Comparison of ENCODE assay signal across 1 cellular context in the genomic region with DNA sequence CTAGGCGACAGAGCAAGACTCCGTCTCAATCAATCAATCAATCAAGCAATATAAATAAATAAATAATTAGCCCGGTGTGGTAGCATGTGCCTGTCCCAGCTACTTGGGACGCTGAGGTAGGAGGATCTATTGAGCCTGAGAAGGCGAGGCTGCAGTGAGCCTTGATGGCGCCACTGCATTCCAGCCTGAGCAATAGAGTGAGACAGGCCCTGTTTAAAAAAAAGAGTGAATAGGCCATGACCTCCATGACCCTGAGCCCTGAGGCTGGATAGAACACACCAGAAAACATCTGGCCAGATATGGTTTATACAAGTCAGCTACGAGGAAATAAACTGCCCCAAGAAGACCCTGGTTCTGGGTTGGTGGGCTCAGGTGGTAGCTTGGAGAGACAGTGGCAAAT.
TF ChIP-seq lines count a peak whose summit lies in the region.

No MANE protein-coding gene starts in this region.

TF ChIP-seq in IMR-90, 13 proteins besides CTCF, POLR2A, EP300 and RAD21 (continued from another document):
- TF ChIP-seq, protein P1, sequence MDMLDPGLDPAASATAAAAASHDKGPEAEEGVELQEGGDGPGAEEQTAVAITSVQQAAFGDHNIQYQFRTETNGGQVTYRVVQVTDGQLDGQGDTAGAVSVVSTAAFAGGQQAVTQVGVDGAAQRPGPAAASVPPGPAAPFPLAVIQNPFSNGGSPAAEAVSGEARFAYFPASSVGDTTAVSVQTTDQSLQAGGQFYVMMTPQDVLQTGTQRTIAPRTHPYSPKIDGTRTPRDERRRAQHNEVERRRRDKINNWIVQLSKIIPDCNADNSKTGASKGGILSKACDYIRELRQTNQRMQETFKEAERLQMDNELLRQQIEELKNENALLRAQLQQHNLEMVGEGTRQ (IDR thresholded peaks at IDR 0.05; ENCODE audit: low read depth, low read length) = no peak
- TF ChIP-seq, protein P2, sequence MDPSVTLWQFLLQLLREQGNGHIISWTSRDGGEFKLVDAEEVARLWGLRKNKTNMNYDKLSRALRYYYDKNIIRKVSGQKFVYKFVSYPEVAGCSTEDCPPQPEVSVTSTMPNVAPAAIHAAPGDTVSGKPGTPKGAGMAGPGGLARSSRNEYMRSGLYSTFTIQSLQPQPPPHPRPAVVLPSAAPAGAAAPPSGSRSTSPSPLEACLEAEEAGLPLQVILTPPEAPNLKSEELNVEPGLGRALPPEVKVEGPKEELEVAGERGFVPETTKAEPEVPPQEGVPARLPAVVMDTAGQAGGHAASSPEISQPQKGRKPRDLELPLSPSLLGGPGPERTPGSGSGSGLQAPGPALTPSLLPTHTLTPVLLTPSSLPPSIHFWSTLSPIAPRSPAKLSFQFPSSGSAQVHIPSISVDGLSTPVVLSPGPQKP (IDR thresholded peaks at IDR 0.05; ENCODE audit: borderline replicate concordance, low read depth, low read length) = no peak
- TF ChIP-seq SMC3 (IDR thresholded peaks at IDR 0.05; ENCODE audit: low read depth, low read length) (no peak), CHD1 (IDR thresholded peaks at IDR 0.05; ENCODE audit: low read depth, low read length) (no peak), CEBPB (IDR thresholded peaks at IDR 0.05; ENCODE audit: low read depth, low read length) (no peak), RCOR1 (IDR thresholded peaks at IDR 0.05; ENCODE audit: insufficient replicate concordance, low read length) (no peak), MAZ (IDR thresholded peaks at IDR 0.05; ENCODE audit: borderline replicate concordance, low read depth, low read length) (no peak), RFX5 (IDR thresholded peaks at IDR 0.05; ENCODE audit: low read depth, low read length) (no peak), NFE2L2 (IDR thresholded peaks at IDR 0.05; ENCODE audit: low read depth, low read length) (no peak), BHLHE40 (IDR thresholded peaks at IDR 0.05; ENCODE audit: low read depth, low read length) (no peak), MXI1 (IDR thresholded peaks at IDR 0.05; ENCODE audit: borderline replicate concordance, low read depth, low read length) (no peak)
